Comparison of ENCODE assay signal across 1 cellular context in genomic region chr11:65211293-65212105, GRCh38.
TF ChIP-seq lines count a peak whose summit lies in the region.

No MANE protein-coding gene starts in this region.

TF ChIP-seq in GM12878, 131 proteins besides CTCF, POLR2A, EP300 and RAD21:
- TF ChIP-seq NRF1 (conservative IDR thresholded peaks at IDR 0.05; ENCODE audit: low read depth, low read length) (no peak), BRCA1 (IDR thresholded peaks at IDR 0.05; ENCODE audit: low read depth, low read length) (no peak), NR2F1 (conservative IDR thresholded peaks at IDR 0.05) (no peak), CBX3 (IDR thresholded peaks at IDR 0.05; ENCODE audit: borderline replicate concordance, low read depth) (no peak), SIX5 (IDR thresholded peaks at IDR 0.05; ENCODE audit: low read depth, low read length, severe bottlenecking) (no peak), NR2C1 (IDR thresholded peaks at IDR 0.05) (no peak), ETV6 (conservative IDR thresholded peaks at IDR 0.05 in 1 of 2, IDR thresholded peaks at IDR 0.05 in 1 of 2; ENCODE audit: borderline replicate concordance in 1 of 2, low read depth in 1 of 2) (no peak), PAX5 (IDR thresholded peaks at IDR 0.05; ENCODE audit: borderline replicate concordance, low read depth, low read length) (no peak), SPI1 (IDR thresholded peaks at IDR 0.05; ENCODE audit: borderline replicate concordance, insufficient read depth, low read depth, low read length) (no peak), ZBED1 (IDR thresholded peaks at IDR 0.05; ENCODE audit: borderline replicate concordance) (no peak)
- TF ChIP-seq, protein P1, sequence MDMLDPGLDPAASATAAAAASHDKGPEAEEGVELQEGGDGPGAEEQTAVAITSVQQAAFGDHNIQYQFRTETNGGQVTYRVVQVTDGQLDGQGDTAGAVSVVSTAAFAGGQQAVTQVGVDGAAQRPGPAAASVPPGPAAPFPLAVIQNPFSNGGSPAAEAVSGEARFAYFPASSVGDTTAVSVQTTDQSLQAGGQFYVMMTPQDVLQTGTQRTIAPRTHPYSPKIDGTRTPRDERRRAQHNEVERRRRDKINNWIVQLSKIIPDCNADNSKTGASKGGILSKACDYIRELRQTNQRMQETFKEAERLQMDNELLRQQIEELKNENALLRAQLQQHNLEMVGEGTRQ (IDR thresholded peaks at IDR 0.05; ENCODE audit: borderline replicate concordance, low read depth, low read length), result no peak
